8 cellular contexts compared by ENCODE assay signal in the genomic region with DNA sequence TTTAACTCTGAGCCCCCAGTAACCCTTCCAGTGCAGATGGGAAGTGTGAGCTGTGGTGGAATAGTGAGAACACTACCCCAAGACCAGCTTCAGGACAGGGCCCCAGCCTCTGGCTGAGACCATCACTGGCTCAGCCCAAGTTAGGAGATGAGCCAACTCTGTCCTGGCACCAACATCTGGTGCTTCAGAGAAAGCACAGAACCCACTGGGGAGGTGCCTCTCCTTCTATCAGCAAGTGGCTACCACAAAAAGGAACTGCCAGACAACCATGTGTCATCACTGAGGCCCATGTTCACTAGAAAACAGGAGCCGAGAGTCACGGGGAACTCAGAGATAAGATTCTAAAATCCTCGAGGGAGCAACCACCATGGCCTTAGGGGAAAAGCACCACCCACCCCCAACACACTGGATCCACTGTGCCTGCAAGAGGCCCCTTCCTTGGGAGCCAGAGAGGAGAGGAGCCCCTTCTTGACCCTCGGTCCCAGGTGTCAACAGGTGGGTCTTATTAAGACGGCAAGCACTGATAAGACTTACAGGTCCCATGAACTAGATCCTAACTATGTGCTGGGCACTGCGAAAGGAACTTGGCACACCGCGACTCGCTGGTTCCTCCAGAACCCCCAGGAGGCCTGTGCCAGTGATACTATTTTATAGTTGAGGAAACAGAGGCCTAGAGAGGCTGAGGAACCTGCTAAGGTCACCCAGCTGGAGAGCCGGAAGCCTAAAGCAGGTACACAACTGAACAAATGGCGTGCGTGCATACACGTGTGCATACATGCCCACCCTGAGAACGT.
DNase-seq lines count a peak whose midpoint lies in the region; ATAC-seq lines count a peak whose summit lies in the region.

No MANE protein-coding gene starts in this region.

- peak overlapping the region; percentile 99 for H3K4me2 ChIP-seq in BLaER1

- peaks cover 79% of the 10 kb centered on the region for H3K4me1 Mint-ChIP-seq in activated naive CD4-positive, alpha-beta T cell treated with anti-CD3 and anti-CD28 coated beads, Interleukin-2, amount 10 ng/mL, durations not matched to agents 7 days and 5 days
- peaks cover 83% of the 10 kb centered on the region for H3K4me1 Mint-ChIP-seq in stimulated activated naive CD8-positive, alpha-beta T cell treated with anti-CD3 and anti-CD28 coated beads, Interleukin-15, Interleukin-2, amounts not matched to agents 100 ng/mL and 50 ng/mL, for 24 hours (ENCODE audit: low read depth)

- DNase-seq in NAMALWA (ENCODE audit: low spot score) = peak; percentile 61
- DNase-seq in activated naive CD4-positive, alpha-beta T cell treated with anti-CD3 and anti-CD28 coated beads, Interleukin-2, amount 10 ng/mL, durations not matched to agents 7 days and 5 days = no peak
- peak; percentile 74 for DNase-seq in left ventricle myocardium superior
- DNase-seq in HuH-7 (ENCODE audit: low spot score) = no peak
- DNase-seq in iPS-NIHi11 (ENCODE audit: low spot score) = no peak

- CTCF ChIA-PET in activated naive CD4-positive, alpha-beta T cell treated with anti-CD3 and anti-CD28 coated beads, Interleukin-2, amount 10 ng/mL, durations not matched to agents 7 days and 5 days (lab: Charles Lee) = no interaction called here

- H3K9me3 Mint-ChIP-seq in activated naive CD4-positive, alpha-beta T cell treated with anti-CD3 and anti-CD28 coated beads, Interleukin-2, amount 10 ng/mL, durations not matched to agents 7 days and 5 days = no peaks in the 10 kb centered on the region
- no peaks in the 10 kb centered on the region for H3K9me3 Mint-ChIP-seq in stimulated activated naive CD8-positive, alpha-beta T cell treated with anti-CD3 and anti-CD28 coated beads, Interleukin-15, Interleukin-2, amounts not matched to agents 100 ng/mL and 50 ng/mL, for 24 hours

- H3K27ac ChIP-seq in BLaER1 = peak overlapping the region; percentile 80

- peaks cover 100% of the 10 kb centered on the region for H3K4me1 ChIP-seq in BLaER1

- no peaks in the 10 kb centered on the region for H3K9me3 ChIP-seq in BLaER1

- H3K9ac ChIP-seq in BLaER1 = peak overlapping the region; percentile 68

- intact Hi-C loops in left ventricle myocardium superior (cut with micrococcal nuclease) = loop anchor here (10.0 kb wide), 1 partner anchor 103 kb away; the partner anchor contains the start of gene FAM53B

- H3K36me3 Mint-ChIP-seq in activated naive CD4-positive, alpha-beta T cell treated with anti-CD3 and anti-CD28 coated beads, Interleukin-2, amount 10 ng/mL, durations not matched to agents 7 days and 5 days = peaks cover 18% of the 10 kb centered on the region
- H3K36me3 Mint-ChIP-seq in stimulated activated naive CD8-positive, alpha-beta T cell treated with anti-CD3 and anti-CD28 coated beads, Interleukin-15, Interleukin-2, amounts not matched to agents 100 ng/mL and 50 ng/mL, for 24 hours (ENCODE audit: low read depth) = peaks cover 4% of the 10 kb centered on the region

- H3K36me3 ChIP-seq in BLaER1 = peaks cover 28% of the 10 kb centered on the region

- H3K27me3 ChIP-seq in BLaER1 = no peaks in the 10 kb centered on the region

- H3K27ac Mint-ChIP-seq in activated naive CD4-positive, alpha-beta T cell treated with anti-CD3 and anti-CD28 coated beads, Interleukin-2, amount 10 ng/mL, durations not matched to agents 7 days and 5 days = peak overlapping the region; percentile 86
- H3K27ac Mint-ChIP-seq in stimulated activated naive CD8-positive, alpha-beta T cell treated with anti-CD3 and anti-CD28 coated beads, Interleukin-15, Interleukin-2, amounts not matched to agents 100 ng/mL and 50 ng/mL, for 24 hours = peak overlapping the region; percentile 87

- H3K27me3 Mint-ChIP-seq in activated naive CD4-positive, alpha-beta T cell treated with anti-CD3 and anti-CD28 coated beads, Interleukin-2, amount 10 ng/mL, durations not matched to agents 7 days and 5 days = no peaks in the 10 kb centered on the region
- H3K27me3 Mint-ChIP-seq in stimulated activated naive CD8-positive, alpha-beta T cell treated with anti-CD3 and anti-CD28 coated beads, Interleukin-15, Interleukin-2, amounts not matched to agents 100 ng/mL and 50 ng/mL, for 24 hours = no peaks in the 10 kb centered on the region

- ATAC-seq in GM21360 (IDR thresholded peaks at IDR 0.05; ENCODE audit: unreplicated experiment) = peak; percentile 61
- ATAC-seq in left ventricle myocardium superior = peak; percentile 78

- H3K4me3 ChIP-seq in BLaER1 = peak overlapping the region; percentile 33; the same call in 1 of the 2 replicates

- peak overlapping the region; percentile 1 for H3K4me3 Mint-ChIP-seq in activated naive CD4-positive, alpha-beta T cell treated with anti-CD3 and anti-CD28 coated beads, Interleukin-2, amount 10 ng/mL, durations not matched to agents 7 days and 5 days
- H3K4me3 Mint-ChIP-seq in stimulated activated naive CD8-positive, alpha-beta T cell treated with anti-CD3 and anti-CD28 coated beads, Interleukin-15, Interleukin-2, amounts not matched to agents 100 ng/mL and 50 ng/mL, for 24 hours = peak overlapping the region; percentile 69

- peaks cover 100% of the 10 kb centered on the region for H4K20me1 ChIP-seq in BLaER1

Comparison
In these comparisons a context has a peak if more than half of its experiments do, and no peak if none do; other contexts are left out.
1. DNase-seq: peak in NAMALWA (single experiment) and left ventricle myocardium superior (single experiment); none in activated naive CD4-positive, alpha-beta T cell treated with anti-CD3 and anti-CD28 coated beads, Interleukin-2, amount 10 ng/mL, durations not matched to agents 7 days and 5 days (single experiment), HuH-7 (single experiment) and iPS-NIHi11 (single experiment).